In genomic region chr2:12303181-12304030, GRCh38 we compare ENCODE assay signal across 8 cellular contexts.
A peak's percentile ranks its signal among the peaks of the same experiment; 100 is the strongest.
DNase-seq lines count a peak whose midpoint lies in the region; ATAC-seq and TF ChIP-seq lines count a peak whose summit lies in the region.

No MANE protein-coding gene starts in this region.

- in situ Hi-C loops in astrocyte of the cerebellum (cut with HindIII; ENCODE audit: low sequenced_read_pairs), result loop anchor here (25.0 kb wide), 1 partner anchor 441 kb away; no protein-coding TSS in a partner anchor

- H3K9me3 ChIP-seq in osteoblast (ENCODE audit: low read depth, low read length), result no peaks in the 10 kb centered on the region

- H3K4me3 ChIP-seq in astrocyte of the cerebellum (ENCODE audit: low read depth, low read length) (no peak overlapping the region), osteoblast (ENCODE audit: insufficient read depth, low read length) (peak overlapping the region; percentile 33), lower leg skin (ENCODE audit: low read depth, poor library complexity, severe bottlenecking) (no peak overlapping the region)

- no peak for TF ChIP-seq CTCF in astrocyte of the cerebellum (IDR thresholded peaks at IDR 0.05; ENCODE audit: low read depth, low read length, missing control alignments)
- TF ChIP-seq CTCF in osteoblast (IDR thresholded peaks at IDR 0.05; ENCODE audit: extremely low read depth, low read depth, low read length), result no peak
- no peak for TF ChIP-seq CTCF in lower leg skin (IDR thresholded peaks at IDR 0.05)

- intact Hi-C loops in lower leg skin (cut with DNase I; ENCODE audit: low total_unique reads), result no loop called here

- peak overlapping the region; percentile 52 for H2AFZ ChIP-seq in osteoblast (ENCODE audit: low read length)

- peaks cover 23% of the 10 kb centered on the region for H3K4me1 ChIP-seq in osteoblast (ENCODE audit: insufficient read depth, low read length)

- peak; percentile 66 for ATAC-seq in GM18502 (IDR thresholded peaks at IDR 0.05; ENCODE audit: poor library complexity, unreplicated experiment)
- ATAC-seq in GM18867 (IDR thresholded peaks at IDR 0.05; ENCODE audit: unreplicated experiment), result no peak

- H3K27ac ChIP-seq in osteoblast (ENCODE audit: low read depth, low read length), result peak overlapping the region; percentile 83

- H3K36me3 ChIP-seq in osteoblast (ENCODE audit: insufficient read depth, low read length), result no peaks in the 10 kb centered on the region

- no peaks in the 10 kb centered on the region for H4K20me1 ChIP-seq in osteoblast (ENCODE audit: insufficient read depth, low read length)

- no peak for TF ChIP-seq POLR2A in lower leg skin (IDR thresholded peaks at IDR 0.05)

- 75 to 76% methylated on average over 7 of the region's 7 CpGs for WGBS in lower leg skin, 2 donors

- no peaks in the 10 kb centered on the region for H3K79me2 ChIP-seq in osteoblast (ENCODE audit: insufficient read depth, low read length)

- DNase-seq in NCI-H226, result peak; percentile 74
- peak; percentile 92 for DNase-seq in astrocyte of the cerebellum (ENCODE audit: low read depth)
- peak; percentile 30 for DNase-seq in osteoblast (ENCODE audit: insufficient read length, low spot score, missing footprints)
- DNase-seq in dermis blood vessel endothelial cell, result no peak
- DNase-seq in lower leg skin (ENCODE audit: low spot score in 2 of 2), result no peak
- DNase-seq in NCI-H1694 (lab: John Stamatoyannopoulos, UW), result no peak

- H3K27me3 ChIP-seq in osteoblast (ENCODE audit: insufficient read depth, low read length), result no peaks in the 10 kb centered on the region

- peak overlapping the region; percentile 64 for H3K4me2 ChIP-seq in osteoblast (ENCODE audit: insufficient read depth, low read length)

Comparison
In these comparisons a context has a peak if more than half of its experiments do, and no peak if none do; other contexts are left out.
1. DNase-seq: peak in NCI-H226 (single experiment), astrocyte of the cerebellum (single experiment) and osteoblast (single experiment); none in dermis blood vessel endothelial cell (single experiment), lower leg skin (0 of 2) and NCI-H1694 (single experiment).